ENCODE assay signal across 8 cellular contexts in genomic region chr7:114554781-114555537, GRCh38.
A peak's percentile ranks its signal among the peaks of the same experiment; 100 is the strongest.
DNase-seq lines count a peak whose midpoint lies in the region; ATAC-seq and TF ChIP-seq lines count a peak whose summit lies in the region.

No MANE protein-coding gene starts in this region.

- no peaks in the 10 kb centered on the region for H3K27me3 ChIP-seq in KMS-11 (ENCODE audit: insufficient read depth, low read depth)
- no peaks in the 10 kb centered on the region for H3K27me3 ChIP-seq in H7 (ENCODE audit: control insufficient read depth, insufficient read depth, low read length)

- ATAC-seq in GM21717 (IDR thresholded peaks at IDR 0.05; ENCODE audit: unreplicated experiment) (peak; percentile 76), HG03135 (IDR thresholded peaks at IDR 0.05; ENCODE audit: unreplicated experiment) (no peak)

- CTCF ChIA-PET in GM10248 (lab: Yijun Ruan, JAX), result interaction anchor here (1.6 kb wide), 1 partner anchor 11 kb away, joined by 6 read pairs; no protein-coding TSS in a partner anchor

- H4K20me1 ChIP-seq in KMS-11 (ENCODE audit: insufficient read depth), result no peaks in the 10 kb centered on the region

- H2AFZ ChIP-seq in KMS-11 (ENCODE audit: low read depth), result peak overlapping the region; percentile 10; the same call in 1 of the 2 replicates

- peak overlapping the region; percentile 87 for H3K27ac ChIP-seq in KMS-11

- H3K4me3 ChIP-seq in KMS-11 (IDR thresholded peaks at IDR 0.05; ENCODE audit: insufficient read depth, low read depth, low read length) (no peak overlapping the region), H7 (ENCODE audit: insufficient read depth, low read depth, low read length) (no peak overlapping the region)

- peak overlapping the region; percentile 58 for H3K9ac ChIP-seq in KMS-11

- H3K4me1 ChIP-seq in KMS-11 (ENCODE audit: low read depth, poor library complexity, severe bottlenecking), result peaks cover 71% of the 10 kb centered on the region

- DNase-seq in GM10248 (ENCODE audit: extremely low spot score), result peak; percentile 44
- DNase-seq in epidermal melanocyte (ENCODE audit: insufficient read length, low spot score), result peak; percentile 15
- DNase-seq in stimulated activated CD4-positive, alpha-beta T cell treated with anti-CD3 and anti-CD28 coated beads, Interleukin-4, amount 100 ng/mL, for 1 hour, result no peak
- DNase-seq in ecto neural progenitor cell (ENCODE audit: low spot score), result no peak
- DNase-seq in H7, result no peak

- POLR2A ChIA-PET in GM10248 (lab: Yijun Ruan, JAX), result no interaction called here

- H3K4me2 ChIP-seq in KMS-11, result peak overlapping the region; percentile 37

- H3K79me2 ChIP-seq in KMS-11 (ENCODE audit: insufficient read depth, low read depth), result no peaks in the 10 kb centered on the region

- H3K36me3 ChIP-seq in KMS-11 (ENCODE audit: insufficient read depth), result no peaks in the 10 kb centered on the region
- H3K36me3 ChIP-seq in H7 (replicated peaks; ENCODE audit: control insufficient read depth, insufficient read depth, low read length), result no peaks in the 10 kb centered on the region

- no peak for TF ChIP-seq CTCF in GM10248 (IDR thresholded peaks at IDR 0.05; ENCODE audit: control extremely low read depth, extremely low read depth, low read depth, missing control alignments)
- no peak for TF ChIP-seq CTCF in KMS-11 (conservative IDR thresholded peaks at IDR 0.05; ENCODE audit: low read depth, low read length)

Comparison
In these comparisons a context has a peak if more than half of its experiments do, and no peak if none do; other contexts are left out.
1. DNase-seq: peak in GM10248 (single experiment) and epidermal melanocyte (single experiment); none in stimulated activated CD4-positive, alpha-beta T cell treated with anti-CD3 and anti-CD28 coated beads, Interleukin-4, amount 100 ng/mL, for 1 hour (single experiment), ecto neural progenitor cell (single experiment) and H7 (single experiment).